2 cellular contexts compared by ENCODE assay signal in genomic region chr20:62368303-62368628, GRCh38.
TF ChIP-seq lines count a peak whose summit lies in the region.

No MANE protein-coding gene starts in this region.

TF ChIP-seq in HEK293, 187 proteins besides CTCF, POLR2A, EP300 and RAD21 (continued from another document):
- TF ChIP-seq PRDM4 (tag by site-specific recombination; IDR thresholded peaks at IDR 0.05) (no peak), ZNF600 (tag by site-specific recombination; IDR thresholded peaks at IDR 0.05) (0 out of 2 replicates have a peak, but pooled peaks have one; percentile 6), ZNF449 (tag by site-specific recombination; IDR thresholded peaks at IDR 0.05) (no peak), ZNF341 (tag by site-specific recombination; IDR thresholded peaks at IDR 0.05; ENCODE audit: low read depth) (peak; percentile 29; the same call in 1 of the 2 replicates), TSHZ1 (tag by site-specific recombination; IDR thresholded peaks at IDR 0.05; ENCODE audit: borderline replicate concordance) (no peak), ZNF423 (tag by site-specific recombination; IDR thresholded peaks at IDR 0.05) (peak; percentile 31; the same call in 1 of the 2 replicates), ZNF510 (tag by site-specific recombination; IDR thresholded peaks at IDR 0.05; ENCODE audit: insufficient replicate concordance) (no peak), ZNF645 (tag by site-specific recombination; IDR thresholded peaks at IDR 0.05) (no peak), GLIS1 (tag by site-specific recombination; IDR thresholded peaks at IDR 0.05) (0 out of 2 replicates have a peak, but pooled peaks have one; percentile 32), KLF10 (tag by site-specific recombination; IDR thresholded peaks at IDR 0.05) (no peak), ZSCAN4 (tag by site-specific recombination; IDR thresholded peaks at IDR 0.05) (no peak), ZBTB26 (tag by site-specific recombination; optimal IDR thresholded peaks at IDR 0.05) (peak; percentile 14), ZNF239 (tag by site-specific recombination; IDR thresholded peaks at IDR 0.05) (no peak)
TF ChIP-seq in HEK293: peak in this region for 6.

TF ChIP-seq in HEK293T, 16 proteins besides CTCF, POLR2A, EP300 and RAD21 (continued from another document):
- TF ChIP-seq PKNOX1 (IDR thresholded peaks at IDR 0.05) (no peak), FOXA1 (IDR thresholded peaks at IDR 0.05) (no peak), FOXM1 (IDR thresholded peaks at IDR 0.05; ENCODE audit: borderline replicate concordance) (no peak), BHLHE40 (IDR thresholded peaks at IDR 0.05; ENCODE audit: borderline replicate concordance) (no peak), HDGF (IDR thresholded peaks at IDR 0.05; ENCODE audit: borderline replicate concordance) (no peak), ELF4 (IDR thresholded peaks at IDR 0.05) (no peak), L3MBTL2 (conservative IDR thresholded peaks at IDR 0.05) (no peak)
